2 cellular contexts compared by ENCODE assay signal in genomic region chr15:51739056-51739455, GRCh38.
TF ChIP-seq lines count a peak whose summit lies in the region.

No MANE protein-coding gene starts in this region.

TF ChIP-seq in HEK293, 187 proteins besides CTCF, POLR2A, EP300 and RAD21:
- TF ChIP-seq ZNF626 (tag by site-specific recombination; IDR thresholded peaks at IDR 0.05) = no peak
- TF ChIP-seq ZNF335 (tag by site-specific recombination; conservative IDR thresholded peaks at IDR 0.05) = peak; percentile 30; the same call in 1 of the 2 replicates
- no peak for TF ChIP-seq YY1 (tag by site-specific recombination; IDR thresholded peaks at IDR 0.05)

TF ChIP-seq in K562, 482 proteins besides CTCF, POLR2A, EP300 and RAD21:
- TF ChIP-seq CBFA2T3 (IDR thresholded peaks at IDR 0.05) (0 out of 2 replicates have a peak, but pooled peaks have one; percentile 11), ZNF354B (CRISPR knock-in tag; IDR thresholded peaks at IDR 0.05) (no peak)
